ENCODE assay signal across 16 cellular contexts in the genomic region with DNA sequence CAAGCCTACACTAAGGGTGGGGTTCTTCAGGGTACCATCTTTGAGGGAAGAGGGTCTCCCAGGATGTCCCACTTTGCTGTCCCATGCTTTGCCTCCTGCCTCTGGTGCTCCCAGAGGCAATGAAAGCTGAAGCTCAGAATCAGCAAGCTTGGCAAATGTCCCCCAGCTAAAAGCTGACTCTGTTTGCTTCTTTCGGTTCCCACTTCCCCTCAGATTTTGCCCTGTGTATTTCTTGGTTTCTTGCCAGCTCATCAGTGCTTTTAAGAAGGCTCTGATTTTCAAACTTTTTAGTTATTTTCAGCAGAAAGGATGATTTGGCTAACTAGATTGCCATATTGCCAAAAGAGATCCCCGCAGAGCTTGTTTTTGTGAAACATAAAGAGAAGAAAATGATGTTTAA.
"Had no signal": no experiment of that assay in that cellular context is flagged by ENCODE, and none has a peak within 500 bp of the region (broad histone marks: within the 10 kb centered on the region; RNA-seq: fewer than 3 reads in every experiment).

No MANE protein-coding gene starts in this region.

- H3K4me3 ChIP-seq: cardiac muscle cell, esophagus squamous epithelium, left lung, pancreas, right atrium auricular region, thyroid gland, uterus had no signal

- DNase-seq: activated B cell treated with CpG ODN at 0.5 μM for 24 hours; activated CD4-positive, alpha-beta T cell treated with anti-CD3 and anti-CD28 coated beads, Interleukin-2, amount 10 ng/mL, durations not matched to agents 7 days and 5 days; activated CD8-positive, alpha-beta memory T cell treated with anti-CD3 and anti-CD28 coated beads for 24 hours; activated naive CD4-positive, alpha-beta T cell treated with Interleukin-2 at 50 U/mL for 16 hours; esophagus squamous epithelium; foreskin fibroblast; islet precursor cell; left lung; pancreas; small intestine; thyroid gland; uterus had no signal

- H3K27me3 ChIP-seq: cardiac muscle cell, esophagus squamous epithelium, left lung, pancreas, right atrium auricular region, thyroid gland, uterus had no signal

- H3K9me3 ChIP-seq: esophagus squamous epithelium, left lung, pancreas, right atrium auricular region, thyroid gland, uterus had no signal

- H3K4me3 Mint-ChIP-seq: activated B cell treated with CpG ODN at 0.5 μM for 24 hours; activated CD4-positive, alpha-beta T cell treated with anti-CD3 and anti-CD28 coated beads, Interleukin-2, amount 10 ng/mL, durations not matched to agents 7 days and 5 days; memory B cell; neural crest cell had no signal

- H3K27ac Mint-ChIP-seq: activated B cell treated with CpG ODN at 0.5 μM for 24 hours; activated CD4-positive, alpha-beta T cell treated with anti-CD3 and anti-CD28 coated beads, Interleukin-2, amount 10 ng/mL, durations not matched to agents 7 days and 5 days; memory B cell had no signal

- H3K4me1 ChIP-seq: esophagus squamous epithelium, left lung, thyroid gland, uterus had no signal

- H3K27ac ChIP-seq: cardiac muscle cell, esophagus squamous epithelium, left lung, pancreas, right atrium auricular region, thyroid gland, uterus had no signal

- H3K36me3 Mint-ChIP-seq: memory B cell had no signal

- H3K36me3 ChIP-seq: cardiac muscle cell, esophagus squamous epithelium, left lung, pancreas, right atrium auricular region, thyroid gland, uterus had no signal

- ATAC-seq: left lung, pancreas had no signal

- H3K4me1 Mint-ChIP-seq: activated B cell treated with CpG ODN at 0.5 μM for 24 hours; activated CD4-positive, alpha-beta T cell treated with anti-CD3 and anti-CD28 coated beads, Interleukin-2, amount 10 ng/mL, durations not matched to agents 7 days and 5 days; memory B cell had no signal

- H3K27me3 Mint-ChIP-seq: activated B cell treated with CpG ODN at 0.5 μM for 24 hours had no signal

- H3K9me3 Mint-ChIP-seq: activated B cell treated with CpG ODN at 0.5 μM for 24 hours; activated CD4-positive, alpha-beta T cell treated with anti-CD3 and anti-CD28 coated beads, Interleukin-2, amount 10 ng/mL, durations not matched to agents 7 days and 5 days; memory B cell; neural crest cell had no signal
